ENCODE assay signal across 13 cellular contexts in genomic region chr22:49547751-49548239, GRCh38.
"Had no signal": no experiment of that assay in that cellular context is flagged by ENCODE, and none has a peak within 500 bp of the region (broad histone marks: within the 10 kb centered on the region; RNA-seq: fewer than 3 reads in every experiment).

No MANE protein-coding gene starts in this region.

- H2AFZ ChIP-seq: neural progenitor cell, parathyroid adenoma had no signal

- H3K27me3 Mint-ChIP-seq: activated CD4-positive, alpha-beta memory T cell treated with anti-CD3 and anti-CD28 coated beads for 36 hours; activated naive CD8-positive, alpha-beta T cell treated with anti-CD3 and anti-CD28 coated beads, Interleukin-2, amount 50 U/mL, for 24 hours; stimulated activated memory B cell treated with anti-CD40 and anti-IgM and Interleukin-4, amounts not matched to agents 10 μg/mL and 1 μg/mL and 100 μg/mL, for 72 hours had no signal

- H3K4me3 ChIP-seq: ascending aorta, esophagus muscularis mucosa, neural progenitor cell had no signal

- ATAC-seq: activated naive CD8-positive, alpha-beta T cell treated with anti-CD3 and anti-CD28 coated beads, Interleukin-2, amount 50 U/mL, for 24 hours; right cardiac atrium; stimulated activated memory B cell treated with anti-CD40 and anti-IgM and Interleukin-4, amounts not matched to agents 10 μg/mL and 1 μg/mL and 100 μg/mL, for 72 hours had no signal

- H3K9ac ChIP-seq: neural progenitor cell, parathyroid adenoma had no signal

- H3K27ac Mint-ChIP-seq: activated CD4-positive, alpha-beta memory T cell treated with anti-CD3 and anti-CD28 coated beads for 36 hours; activated naive CD8-positive, alpha-beta T cell treated with anti-CD3 and anti-CD28 coated beads, Interleukin-2, amount 50 U/mL, for 24 hours; neural progenitor cell; stimulated activated memory B cell treated with anti-CD40 and anti-IgM and Interleukin-4, amounts not matched to agents 10 μg/mL and 1 μg/mL and 100 μg/mL, for 72 hours; T-helper 2 cell treated with Interferon-gamma antibody and Interleukin-4, amounts not matched to agents 5 μg/mL and 100 μg/mL, for 36 hours had no signal

- H3K4me1 ChIP-seq: ascending aorta, esophagus muscularis mucosa, parathyroid adenoma had no signal

- H3K4me2 ChIP-seq: neural progenitor cell had no signal

- H3K4me3 Mint-ChIP-seq: activated CD4-positive, alpha-beta memory T cell treated with anti-CD3 and anti-CD28 coated beads for 36 hours; activated naive CD8-positive, alpha-beta T cell treated with anti-CD3 and anti-CD28 coated beads, Interleukin-2, amount 50 U/mL, for 24 hours; neural progenitor cell; stimulated activated memory B cell treated with anti-CD40 and anti-IgM and Interleukin-4, amounts not matched to agents 10 μg/mL and 1 μg/mL and 100 μg/mL, for 72 hours; T-helper 2 cell treated with Interferon-gamma antibody and Interleukin-4, amounts not matched to agents 5 μg/mL and 100 μg/mL, for 36 hours had no signal

- H3K27me3 ChIP-seq: ascending aorta, neural progenitor cell had no signal

- H3K27ac ChIP-seq: ascending aorta, esophagus muscularis mucosa, neural progenitor cell, parathyroid adenoma had no signal

- H3K4me1 Mint-ChIP-seq: activated naive CD8-positive, alpha-beta T cell treated with anti-CD3 and anti-CD28 coated beads, Interleukin-2, amount 50 U/mL, for 24 hours; stimulated activated memory B cell treated with anti-CD40 and anti-IgM and Interleukin-4, amounts not matched to agents 10 μg/mL and 1 μg/mL and 100 μg/mL, for 72 hours had no signal

- H3K9me3 ChIP-seq: ascending aorta had no signal

- H3K79me2 ChIP-seq: parathyroid adenoma had no signal

- H3K36me3 ChIP-seq: ascending aorta, esophagus muscularis mucosa, neural progenitor cell had no signal

- H3K9me3 Mint-ChIP-seq: stimulated activated memory B cell treated with anti-CD40 and anti-IgM and Interleukin-4, amounts not matched to agents 10 μg/mL and 1 μg/mL and 100 μg/mL, for 72 hours had no signal

- DNase-seq: activated CD4-positive, alpha-beta memory T cell treated with anti-CD3 and anti-CD28 coated beads for 36 hours; activated CD4-positive, CD25-positive, alpha-beta regulatory T cell treated with anti-CD3 and anti-CD28 coated beads, Interleukin-2, amount 50 U/mL, for 72 hours; activated naive CD8-positive, alpha-beta T cell treated with anti-CD3 and anti-CD28 coated beads, Interleukin-2, amount 50 U/mL, for 24 hours; activated T-cell treated with anti-CD3 and anti-CD28 coated beads, Interleukin-2, amount 50 U/mL, for 48 hours; mesendoderm; stimulated activated CD4-positive, alpha-beta T cell treated with anti-CD3 and anti-CD28 coated beads, Interleukin-1b, Interleukin-23, amount 100 ng/mL, for 48 hours had no signal
